ENCODE assay signal across 32 cellular contexts in genomic region chr6:53375851-53376250, GRCh38. TPM values are rescaled to one million over a fixed set of nuclear protein-coding genes. Genes with fewer than 3 reads are reported as not detected.
DNase-seq lines count a peak whose midpoint lies in the region; ATAC-seq, FAIRE-seq and TF ChIP-seq lines count a peak whose summit lies in the region.
"Had no signal": no experiment of that assay in that cellular context is flagged by ENCODE, and none has a peak within 500 bp of the region (broad histone marks: within the 10 kb centered on the region; RNA-seq: fewer than 3 reads in every experiment).

No MANE protein-coding gene starts in this region.

- H3K27me3 ChIP-seq in cardiac muscle cell = no peaks in the 10 kb centered on the region
- no peaks in the 10 kb centered on the region for H3K27me3 ChIP-seq in right cardiac atrium (ENCODE audit: control insufficient read depth, insufficient read depth)
- H3K27me3 ChIP-seq in endothelial cell of umbilical vein (ENCODE audit: control insufficient read depth in 2 of 2, insufficient read depth in 2 of 2, low read length in 2 of 2) = peaks cover 14 to 37% of the 10 kb centered on the region in 2 experiments
- no peaks in the 10 kb centered on the region for H3K27me3 ChIP-seq in HepG2 (ENCODE audit: control insufficient read depth in 1 of 2, insufficient read depth in 2 of 2, low read length in 2 of 2)
- no peaks in the 10 kb centered on the region for H3K27me3 ChIP-seq in thyroid gland
- H3K27me3 ChIP-seq: BLaER1, hepatocyte, neutrophil had no signal

- POLR2A ChIA-PET in endothelial cell of umbilical vein (lab: Charles Lee) (no interaction called here), HepG2 (lab: Yijun Ruan, JAX) (no interaction called here)

- H3K4me1 ChIP-seq in cardiac muscle cell (ENCODE audit: low read depth) (peaks cover 32% of the 10 kb centered on the region), right cardiac atrium (ENCODE audit: control insufficient read depth, insufficient read depth, low read length) (no peaks in the 10 kb centered on the region), endothelial cell of umbilical vein (ENCODE audit: control insufficient read depth, extremely low read depth, insufficient read depth, low read length) (no peaks in the 10 kb centered on the region), HepG2 (ENCODE audit: insufficient read depth, low read length) (peaks cover 42% of the 10 kb centered on the region), thyroid gland (peaks cover 21 to 35% of the 10 kb centered on the region in 2 donors)
- H3K4me1 ChIP-seq: BLaER1, Caco-2, psoas muscle had no signal

- no peak overlapping the region for H3K4me3 Mint-ChIP-seq in activated CD4-positive, alpha-beta T cell treated with anti-CD3 and anti-CD28 coated beads, Interleukin-2, amount 10 ng/mL, durations not matched to agents 24 days and 14 days
- H3K4me3 Mint-ChIP-seq: activated B cell treated with CpG ODN at 0.5 μM for 24 hours; activated naive CD4-positive, alpha-beta T cell treated with anti-CD3 and anti-CD28 coated beads, Interleukin-2, amount 10 ng/mL, durations not matched to agents 7 days and 5 days; activated T-helper 1 cell treated with anti-CD3 and anti-CD28 coated beads, Interleukin-12 subunit alpha, Interleukin-12 subunit beta, Interleukin-2, Interleukin-4 antibody, amounts not matched to agents 30 ng/mL and 10 ng/mL and 1 ng/mL, durations not matched to agents 14 hours and 24 hours and 36 hours; IgD-negative memory B cell; stimulated activated memory B cell treated with anti-CD40 and anti-IgM and Interleukin-4, amounts not matched to agents 10 μg/mL and 1 μg/mL and 100 μg/mL, for 72 hours had no signal

- H3K9me1 ChIP-seq in endothelial cell of umbilical vein (replicated peaks; ENCODE audit: control insufficient read depth, extremely low read depth, insufficient read depth, low read length) = no peaks in the 10 kb centered on the region

- intact Hi-C loops in right cardiac atrium (cut with DNase I) (no loop called here), endothelial cell of umbilical vein (cut with micrococcal nuclease) (no loop called here), HepG2 (cut with micrococcal nuclease; ENCODE audit: unreplicated experiment) (no loop called here), thyroid gland (cut with DNase I) (no loop called here)
- intact Hi-C loops in activated CD4-positive, alpha-beta T cell treated with anti-CD3 and anti-CD28 coated beads, Interleukin-2, amount 10 ng/mL, durations not matched to agents 24 days and 14 days (cut with micrococcal nuclease) = no loop called here

- H3K36me3 Mint-ChIP-seq in activated CD4-positive, alpha-beta T cell treated with anti-CD3 and anti-CD28 coated beads, Interleukin-2, amount 10 ng/mL, durations not matched to agents 24 days and 14 days (ENCODE audit: low read depth) = no peaks in the 10 kb centered on the region
- H3K36me3 Mint-ChIP-seq: activated naive CD4-positive, alpha-beta T cell treated with anti-CD3 and anti-CD28 coated beads, Interleukin-2, amount 10 ng/mL, durations not matched to agents 7 days and 5 days; IgD-negative memory B cell; stimulated activated memory B cell treated with anti-CD40 and anti-IgM and Interleukin-4, amounts not matched to agents 10 μg/mL and 1 μg/mL and 100 μg/mL, for 72 hours had no signal

- ATAC-seq in right cardiac atrium = no peak
- ATAC-seq in HepG2 = no peak
- ATAC-seq: PC-3; psoas muscle; stimulated activated memory B cell treated with anti-CD40 and anti-IgM and Interleukin-4, amounts not matched to agents 10 μg/mL and 1 μg/mL and 100 μg/mL, for 72 hours had no signal

- H3K9ac ChIP-seq in endothelial cell of umbilical vein (replicated peaks; ENCODE audit: extremely low read depth, insufficient read depth, low read length) (no peak overlapping the region), HepG2 (ENCODE audit: insufficient read depth, low read depth, low read length) (no peak overlapping the region)
- H3K9ac ChIP-seq: BLaER1 had no signal

- H3K9me3 ChIP-seq in cardiac muscle cell (ENCODE audit: low read depth) (no peaks in the 10 kb centered on the region), right cardiac atrium (ENCODE audit: control insufficient read depth, low read length) (no peaks in the 10 kb centered on the region), endothelial cell of umbilical vein (replicated peaks; ENCODE audit: control insufficient read depth, insufficient read depth, low read length) (no peaks in the 10 kb centered on the region), HepG2 (ENCODE audit: low read length) (no peaks in the 10 kb centered on the region), thyroid gland (no peaks in the 10 kb centered on the region)
- H3K9me3 ChIP-seq: BLaER1, Caco-2, neutrophil, psoas muscle had no signal

- CTCF ChIA-PET in endothelial cell of umbilical vein (lab: Charles Lee) (no interaction called here), HepG2 (lab: Yijun Ruan, JAX; ENCODE audit: low intra/inter-chr PET ratio, low total read pairs) (no interaction called here)

- DNase-seq in cardiac muscle cell (ENCODE audit: low read depth in 1 of 2, low spot score in 1 of 2) = peak; percentile 40 to 67
- DNase-seq in right cardiac atrium = no peak
- no peak for DNase-seq in endothelial cell of umbilical vein (ENCODE audit: low read depth, low spot score)
- DNase-seq in HepG2 (ENCODE audit: low spot score) = no peak
- peak; percentile 67 to 70 for DNase-seq in thyroid gland
- no peak for DNase-seq in hepatic stellate cell (ENCODE audit: low spot score)
- DNase-seq in activated CD4-positive, alpha-beta T cell treated with anti-CD3 and anti-CD28 coated beads, Interleukin-2, amount 10 ng/mL, durations not matched to agents 24 days and 14 days = no peak
- DNase-seq in Kasumi-1 (lab: John Stamatoyannopoulos, UW) = no peak
- DNase-seq: activated B cell treated with CpG ODN at 0.5 μM for 24 hours; activated CD4-positive, alpha-beta T cell treated with anti-CD3 and anti-CD28 coated beads, Interleukin-2, amount 50 U/mL, for 4 hours; activated naive CD4-positive, alpha-beta T cell treated with anti-CD3 and anti-CD28 coated beads, Interleukin-2, amount 10 ng/mL, durations not matched to agents 7 days and 5 days; anterior cingulate cortex; Caco-2; central memory CD4-positive, alpha-beta T cell; dermis blood vessel endothelial cell; NCI-H1105 treated with DMSO at 0.1 percent for 48 hours; NCI-H2029 treated with DMSO at 0.1 percent for 48 hours; NCI-H345; NCI-H82; PC-3; psoas muscle; SHP77 treated with DMSO at 0.1 percent for 48 hours; stimulated activated CD4-positive, alpha-beta T cell treated with anti-CD3 and anti-CD28 coated beads, Interleukin-4, amount 100 ng/mL, for 1 hour; SW 1271; T1000 had no signal

- BruUV-seq in endothelial cell of umbilical vein (replicated peaks; lab: Mats Ljungman, UMichigan) (no TSS peak), HepG2 (replicated peaks; lab: Mats Ljungman, UMichigan) (no TSS peak)

- FAIRE-seq in endothelial cell of umbilical vein (lab: Jason Lieb, UNC) = peak; percentile 4
- no peak for FAIRE-seq in HepG2 (lab: Jason Lieb, UNC)

- TF ChIP-seq POLR2A in endothelial cell of umbilical vein (IDR thresholded peaks at IDR 0.05; ENCODE audit: low read depth, low read length) (no peak), HepG2 (IDR thresholded peaks at IDR 0.05; ENCODE audit: insufficient read depth in 1 of 2, low read depth in 2 of 2, low read length in 2 of 2) (no peak), thyroid gland (IDR thresholded peaks at IDR 0.05) (peak in 1 of 2 donors; percentile 38)

- no peak overlapping the region for H3K4me3 ChIP-seq in cardiac muscle cell
- H3K4me3 ChIP-seq in right cardiac atrium (ENCODE audit: low read length) = no peak overlapping the region
- no peak overlapping the region for H3K4me3 ChIP-seq in endothelial cell of umbilical vein (replicated peaks in 1 of 3; ENCODE audit: insufficient read depth in 1 of 3, low read depth in 1 of 3, low read length in 3 of 3)
- no peak overlapping the region for H3K4me3 ChIP-seq in HepG2 (replicated peaks in 1 of 3; ENCODE audit: insufficient read depth in 1 of 3, low read depth in 2 of 3, low read length in 3 of 3)
- H3K4me3 ChIP-seq in thyroid gland (replicated peaks in 1 of 3) = no peak overlapping the region
- H3K4me3 ChIP-seq: BLaER1, hepatocyte, lung, psoas muscle had no signal

- H3K27me3 Mint-ChIP-seq in activated CD4-positive, alpha-beta T cell treated with anti-CD3 and anti-CD28 coated beads, Interleukin-2, amount 10 ng/mL, durations not matched to agents 24 days and 14 days = peaks cover 44% of the 10 kb centered on the region
- H3K27me3 Mint-ChIP-seq: activated B cell treated with CpG ODN at 0.5 μM for 24 hours; IgD-negative memory B cell; stimulated activated memory B cell treated with anti-CD40 and anti-IgM and Interleukin-4, amounts not matched to agents 10 μg/mL and 1 μg/mL and 100 μg/mL, for 72 hours had no signal

- in situ Hi-C loops in HepG2 (cut with HindIII; ENCODE audit: extremely low pct_ligation_motif_present, low pct_unique_long_range_greater_than_20kb) = no loop called here

- peaks cover 3% of the 10 kb centered on the region for H3K9me3 Mint-ChIP-seq in activated CD4-positive, alpha-beta T cell treated with anti-CD3 and anti-CD28 coated beads, Interleukin-2, amount 10 ng/mL, durations not matched to agents 24 days and 14 days
- H3K9me3 Mint-ChIP-seq: activated B cell treated with CpG ODN at 0.5 μM for 24 hours; activated naive CD4-positive, alpha-beta T cell treated with anti-CD3 and anti-CD28 coated beads, Interleukin-2, amount 10 ng/mL, durations not matched to agents 7 days and 5 days; activated T-helper 1 cell treated with anti-CD3 and anti-CD28 coated beads, Interleukin-12 subunit alpha, Interleukin-12 subunit beta, Interleukin-2, Interleukin-4 antibody, amounts not matched to agents 30 ng/mL and 10 ng/mL and 1 ng/mL, durations not matched to agents 14 hours and 24 hours and 36 hours; IgD-negative memory B cell; stimulated activated memory B cell treated with anti-CD40 and anti-IgM and Interleukin-4, amounts not matched to agents 10 μg/mL and 1 μg/mL and 100 μg/mL, for 72 hours had no signal

- no peak for TF ChIP-seq EP300 in HepG2 (IDR thresholded peaks at IDR 0.05; ENCODE audit: low read depth in 2 of 2, low read length in 2 of 2)
- TF ChIP-seq EP300 in HepG2 (CRISPR knock-in tag; IDR thresholded peaks at IDR 0.05; ENCODE audit: borderline replicate concordance) = no peak

- TF ChIP-seq CTCF in cardiac muscle cell (IDR thresholded peaks at IDR 0.05; ENCODE audit: low read depth, low read length) = no peak
- TF ChIP-seq CTCF in endothelial cell of umbilical vein (IDR thresholded peaks at IDR 0.05; ENCODE audit: extremely low read depth in 1 of 2, insufficient read depth in 1 of 2, low read depth in 1 of 2, low read length in 2 of 2) = no peak
- no peak for TF ChIP-seq CTCF in HepG2 (CRISPR knock-in tag; IDR thresholded peaks at IDR 0.05)
- no peak for TF ChIP-seq CTCF in thyroid gland (IDR thresholded peaks at IDR 0.05)

- H4K20me1 ChIP-seq in endothelial cell of umbilical vein (replicated peaks; ENCODE audit: control insufficient read depth, extremely low read depth, insufficient read depth, low read length) (no peaks in the 10 kb centered on the region), HepG2 (ENCODE audit: insufficient read depth, low read length) (no peaks in the 10 kb centered on the region)
- H4K20me1 ChIP-seq: BLaER1 had no signal

- H3K79me2 ChIP-seq in endothelial cell of umbilical vein (ENCODE audit: control insufficient read depth, insufficient read depth, low read length) = no peaks in the 10 kb centered on the region
- no peaks in the 10 kb centered on the region for H3K79me2 ChIP-seq in HepG2 (ENCODE audit: insufficient read depth, low read length)
- H3K79me2 ChIP-seq: hepatocyte had no signal

- H3K27ac ChIP-seq in cardiac muscle cell = peak overlapping the region; percentile 90
- no peak overlapping the region for H3K27ac ChIP-seq in right cardiac atrium (ENCODE audit: low read length)
- H3K27ac ChIP-seq in endothelial cell of umbilical vein (ENCODE audit: insufficient read depth, low read depth, low read length) = no peak overlapping the region
- no peak overlapping the region for H3K27ac ChIP-seq in HepG2 (ENCODE audit: extremely low read length, insufficient read depth, low read length)
- H3K27ac ChIP-seq in thyroid gland = peak overlapping the region; percentile 82 to 94 (median 82)
- H3K27ac ChIP-seq: BLaER1, hepatocyte, neutrophil, psoas muscle had no signal

- TF ChIP-seq RAD21 in HepG2 (CRISPR knock-in tag; IDR thresholded peaks at IDR 0.05) = no peak

- H3K4me2 ChIP-seq in endothelial cell of umbilical vein (ENCODE audit: insufficient read depth, low read length) (no peak overlapping the region), HepG2 (ENCODE audit: low read depth, low read length) (no peak overlapping the region)
- H3K4me2 ChIP-seq: BLaER1, hepatocyte had no signal

- H3K36me3 ChIP-seq in cardiac muscle cell (no peaks in the 10 kb centered on the region), endothelial cell of umbilical vein (ENCODE audit: control insufficient read depth in 2 of 2, extremely low read depth in 1 of 2, insufficient read depth in 2 of 2, low read length in 2 of 2) (no peaks in the 10 kb centered on the region), HepG2 (replicated peaks in 1 of 2; ENCODE audit: control insufficient read depth in 1 of 2, insufficient read depth in 2 of 2, low read length in 2 of 2) (no peaks in the 10 kb centered on the region), thyroid gland (no peaks in the 10 kb centered on the region)
- H3K36me3 ChIP-seq: BLaER1, neutrophil had no signal

- no peak overlapping the region for H3K27ac Mint-ChIP-seq in activated CD4-positive, alpha-beta T cell treated with anti-CD3 and anti-CD28 coated beads, Interleukin-2, amount 10 ng/mL, durations not matched to agents 24 days and 14 days
- H3K27ac Mint-ChIP-seq: activated B cell treated with CpG ODN at 0.5 μM for 24 hours; activated naive CD4-positive, alpha-beta T cell treated with anti-CD3 and anti-CD28 coated beads, Interleukin-2, amount 10 ng/mL, durations not matched to agents 7 days and 5 days; activated T-helper 1 cell treated with anti-CD3 and anti-CD28 coated beads, Interleukin-12 subunit alpha, Interleukin-12 subunit beta, Interleukin-2, Interleukin-4 antibody, amounts not matched to agents 30 ng/mL and 10 ng/mL and 1 ng/mL, durations not matched to agents 14 hours and 24 hours and 36 hours; IgD-negative memory B cell; stimulated activated memory B cell treated with anti-CD40 and anti-IgM and Interleukin-4, amounts not matched to agents 10 μg/mL and 1 μg/mL and 100 μg/mL, for 72 hours had no signal

- dilution Hi-C loops in endothelial cell of umbilical vein (cut with MboI; ENCODE audit: extremely low pct_ligation_motif_present, low sequenced_read_pairs) = no loop called here

- no peak overlapping the region for H2AFZ ChIP-seq in endothelial cell of umbilical vein (ENCODE audit: low read depth, low read length)
- H2AFZ ChIP-seq in HepG2 (ENCODE audit: low read length) = no peak overlapping the region
- H2AFZ ChIP-seq: hepatocyte had no signal

- H3K4me1 Mint-ChIP-seq in activated CD4-positive, alpha-beta T cell treated with anti-CD3 and anti-CD28 coated beads, Interleukin-2, amount 10 ng/mL, durations not matched to agents 24 days and 14 days = no peaks in the 10 kb centered on the region
- H3K4me1 Mint-ChIP-seq: activated B cell treated with CpG ODN at 0.5 μM for 24 hours; activated naive CD4-positive, alpha-beta T cell treated with anti-CD3 and anti-CD28 coated beads, Interleukin-2, amount 10 ng/mL, durations not matched to agents 7 days and 5 days; stimulated activated memory B cell treated with anti-CD40 and anti-IgM and Interleukin-4, amounts not matched to agents 10 μg/mL and 1 μg/mL and 100 μg/mL, for 72 hours had no signal

RNA-seq across cellular contexts. Expression of gene ELOVL5, which starts 27.1 kb away (rescaled TPM):
- total RNA-seq in cardiac muscle cell (37.2 and 39.4 TPM in 2 replicates), right cardiac atrium (10 to 100 TPM; 30.7 to 59.0 (median 38.7) TPM), endothelial cell of umbilical vein (140 and 149 TPM in 2 replicates), HepG2 (2016; rRNA removed; fragmentation: Illumina TruSeq; extraction: Trizol) (43.9 and 72.4 TPM in 2 replicates), thyroid gland (100 to 1,000 TPM in 1 of 4 donors, 10 to 100 TPM in 3; 74.8 to 110 (median 90.6) TPM)
- polyA plus RNA-seq in cardiac muscle cell (50.1 and 54.1 TPM in 2 replicates), right cardiac atrium (27.6 TPM), endothelial cell of umbilical vein (83.6 and 85.9 TPM in 2 replicates), HepG2 (2011; rRNA removed) (50.1 and 51.9 TPM in 2 replicates)
- polyA plus RNA-seq in endothelial cell of umbilical vein (2011; cell fraction: cytosol; rRNA removed) = 71.9 and 72.9 TPM in 2 replicates
- 147 and 171 TPM in 2 replicates for polyA plus RNA-seq in endothelial cell of umbilical vein (2011; cell fraction: nucleus; rRNA removed)
- polyA plus RNA-seq in endothelial cell of umbilical vein (2012) = 99.6 and 127 TPM in 2 replicates
- 219 and 237 TPM in 2 replicates for polyA minus RNA-seq in endothelial cell of umbilical vein
- polyA minus RNA-seq in endothelial cell of umbilical vein (2011; cell fraction: cytosol; rRNA and poly(A)+ RNA removed) = 68.2 TPM
- polyA minus RNA-seq in endothelial cell of umbilical vein (2011; cell fraction: nucleus; rRNA and poly(A)+ RNA removed) = 105 and 133 TPM in 2 replicates
- 13.9 and 14.9 TPM in 2 replicates for total RNA-seq in HepG2 (2016; cell fraction: cytosol; rRNA removed; fragmentation: Illumina TruSeq; extraction: Trizol; ENCODE audit: low read depth)
- 38.2 and 72.3 TPM in 2 replicates for total RNA-seq in HepG2 (2016; cell fraction: insoluble cytoplasmic fraction; rRNA removed; fragmentation: Illumina TruSeq; extraction: Trizol)
- 35.5 and 41.3 TPM in 2 replicates for total RNA-seq in HepG2 (2016; cell fraction: membrane; rRNA removed; fragmentation: Illumina TruSeq; extraction: Trizol)
- 100 and 107 TPM in 2 replicates for total RNA-seq in HepG2 (2016; cell fraction: nucleus; rRNA removed; fragmentation: Illumina TruSeq; extraction: Trizol)
- polyA plus RNA-seq in HepG2 (2011; cell fraction: cytosol; rRNA removed) = 25.4 and 42.1 TPM in 2 replicates
- 43.1 and 55.3 TPM in 2 replicates for polyA plus RNA-seq in HepG2 (2011; cell fraction: nucleus; rRNA removed)
- polyA plus RNA-seq in HepG2 (2012) = 83.4 and 101 TPM in 2 replicates
- 10.8 and 11.0 TPM in 2 replicates for polyA plus RNA-seq in HepG2 (2016; cell fraction: cytosol; fragmentation: Illumina TruSeq; extraction: Trizol; ENCODE audit: low read depth)
- polyA plus RNA-seq in HepG2 (2016; cell fraction: insoluble cytoplasmic fraction; fragmentation: Illumina TruSeq; extraction: Trizol; ENCODE audit: low read depth) = 47.3 and 49.0 TPM in 2 replicates
- 27.9 and 31.0 TPM in 2 replicates for polyA plus RNA-seq in HepG2 (2016; cell fraction: membrane; fragmentation: Illumina TruSeq; extraction: Trizol; ENCODE audit: low read depth)
- 151 and 157 TPM in 2 replicates for polyA plus RNA-seq in HepG2 (2016; cell fraction: nucleus; fragmentation: Illumina TruSeq; extraction: Trizol; ENCODE audit: insufficient read depth, low read depth)
- polyA minus RNA-seq in HepG2 (2011; rRNA and poly(A)+ RNA removed; ENCODE audit: low replicate concordance) = 88.1 and 141 TPM in 2 replicates
- polyA minus RNA-seq in HepG2 (2011; cell fraction: cytosol; rRNA and poly(A)+ RNA removed) = 50.1 and 59.2 TPM in 2 replicates
- polyA minus RNA-seq in HepG2 (2011; cell fraction: nucleus; rRNA and poly(A)+ RNA removed) = 54.8 and 92.7 TPM in 2 replicates
- 122 and 126 TPM in 2 replicates for total RNA-seq in activated CD4-positive, alpha-beta T cell treated with anti-CD3 and anti-CD28 coated beads, Interleukin-2, amount 10 ng/mL, durations not matched to agents 24 days and 14 days

Comparison
In these comparisons a context has a peak if more than half of its experiments do, and no peak if none do; other contexts are left out.
1. DNase-seq: peak in cardiac muscle cell (2 of 2) and thyroid gland (2 of 2); none in right cardiac atrium (0 of 3), endothelial cell of umbilical vein (single experiment), HepG2 (single experiment), hepatic stellate cell (single experiment), activated CD4-positive, alpha-beta T cell treated with anti-CD3 and anti-CD28 coated beads, Interleukin-2, amount 10 ng/mL, durations not matched to agents 24 days and 14 days (single experiment) and Kasumi-1 (0 of 2).
2. H3K27ac ChIP-seq: peak in cardiac muscle cell (single experiment) and thyroid gland (3 of 3); none in right cardiac atrium (single experiment), endothelial cell of umbilical vein (single experiment) and HepG2 (single experiment).